In genomic region chr2:218959761-218960195, GRCh38 we compare ENCODE assay signal across 8 cellular contexts. TPM values are rescaled to one million over a fixed set of nuclear protein-coding genes. Genes with fewer than 3 reads are reported as not detected.
DNase-seq lines count a peak whose midpoint lies in the region; ATAC-seq and TF ChIP-seq lines count a peak whose summit lies in the region.

No MANE protein-coding gene starts in this region.

- peaks cover 23 to 38% of the 10 kb centered on the region in 2 experiments for H3K4me1 Mint-ChIP-seq in H9
- peaks cover 50% of the 10 kb centered on the region for H3K4me1 Mint-ChIP-seq in brain
- H3K4me1 Mint-ChIP-seq in mesothelial cell of epicardium: peaks cover 41% of the 10 kb centered on the region
- peaks cover 14% of the 10 kb centered on the region for H3K4me1 Mint-ChIP-seq in activated CD4-positive, alpha-beta memory T cell treated with anti-CD3 and anti-CD28 coated beads for 36 hours (ENCODE audit: low read depth)

- H2BK15ac ChIP-seq in H9 (ENCODE audit: low read depth, low read length): no peak overlapping the region

- H3K27ac ChIP-seq in AG04450 (ENCODE audit: low read depth, low read length): no peak overlapping the region
- H3K27ac ChIP-seq in H9 (ENCODE audit: insufficient read length, low read depth, low read length): no peak overlapping the region
- H3K27ac ChIP-seq in body of pancreas: no peak overlapping the region

- no peak overlapping the region for H2AK5ac ChIP-seq in H9 (ENCODE audit: insufficient read length, low read length)

- no peak overlapping the region for H4K5ac ChIP-seq in H9 (ENCODE audit: insufficient read length, low read depth, low read length)

- H2AFZ ChIP-seq in H9 (ENCODE audit: low read length): no peak overlapping the region

- H3K79me1 ChIP-seq in H9 (ENCODE audit: insufficient read depth, low read depth, low read length, poor library complexity, severe bottlenecking): no peaks in the 10 kb centered on the region

- H3K9ac ChIP-seq in H9 (ENCODE audit: extremely low read depth, insufficient read length, low read length): no peak overlapping the region

- H3K36me3 Mint-ChIP-seq in H9 (ENCODE audit: insufficient read depth in 1 of 3, low read depth in 3 of 3) (no peaks in the 10 kb centered on the region; a peak in 3 of 7 replicates), brain (no peaks in the 10 kb centered on the region), mesothelial cell of epicardium (no peaks in the 10 kb centered on the region)
- no peaks in the 10 kb centered on the region for H3K36me3 Mint-ChIP-seq in activated CD4-positive, alpha-beta memory T cell treated with anti-CD3 and anti-CD28 coated beads for 36 hours

- H3K4me3 Mint-ChIP-seq in H9 (peak overlapping the region; percentile 14 to 38; a peak in 2 of 5 replicates), brain (peak overlapping the region in 3 of 5 experiments; percentile 22 to 94 (median 88)), mesothelial cell of epicardium (peak overlapping the region; percentile 37)
- no peak overlapping the region for H3K4me3 Mint-ChIP-seq in activated CD4-positive, alpha-beta memory T cell treated with anti-CD3 and anti-CD28 coated beads for 36 hours

- no peak for ATAC-seq in body of pancreas

- no peak overlapping the region for H4K8ac ChIP-seq in H9 (replicated peaks; ENCODE audit: insufficient read length, low read depth, low read length)

- CTCF ChIA-PET in AG04450 (lab: Charles Lee): no interaction called here
- CTCF ChIA-PET in activated CD4-positive, alpha-beta memory T cell treated with anti-CD3 and anti-CD28 coated beads for 36 hours (lab: Charles Lee): interaction anchor here (0.6 to 1.8 kb wide), 9 partner anchors 19 to 333 kb away, joined by 3 to 10 read pairs (median 5); no protein-coding TSS in a partner anchor

- peak overlapping the region; percentile 91 for H3K4me2 ChIP-seq in H9 (ENCODE audit: insufficient read depth, insufficient read length, low read length)

- H3K27ac Mint-ChIP-seq in H9: no peak overlapping the region
- H3K27ac Mint-ChIP-seq in brain: no peak overlapping the region
- H3K27ac Mint-ChIP-seq in mesothelial cell of epicardium: no peak overlapping the region
- no peak overlapping the region for H3K27ac Mint-ChIP-seq in activated CD4-positive, alpha-beta memory T cell treated with anti-CD3 and anti-CD28 coated beads for 36 hours

- no peak overlapping the region for H2BK5ac ChIP-seq in H9 (ENCODE audit: insufficient read length, low read length)

- H3K23me2 ChIP-seq in H9 (ENCODE audit: insufficient read length, low read depth, low read length, poor library complexity, severe bottlenecking): peaks cover 16% of the 10 kb centered on the region

- H3K36me3 ChIP-seq in body of pancreas (replicated peaks in 1 of 2; ENCODE audit: insufficient read depth in 1 of 2, low read depth in 2 of 2): no peaks in the 10 kb centered on the region

- H3K4ac ChIP-seq in H9 (ENCODE audit: low read depth, low read length): no peak overlapping the region

- POLR2A ChIA-PET in AG04450 (lab: Yijun Ruan, JAX): no interaction called here
- POLR2A ChIA-PET in activated CD4-positive, alpha-beta memory T cell treated with anti-CD3 and anti-CD28 coated beads for 36 hours (lab: Charles Lee): no interaction called here

- H3K9me3 ChIP-seq in AG04450 (ENCODE audit: control insufficient read depth, insufficient read depth, low read length): peaks cover 9% of the 10 kb centered on the region
- H3K9me3 ChIP-seq in H9 (ENCODE audit: control insufficient read depth, low read depth, low read length): no peaks in the 10 kb centered on the region
- H3K9me3 ChIP-seq in body of pancreas: no peaks in the 10 kb centered on the region

- H3K56ac ChIP-seq in H9 (ENCODE audit: insufficient read length, low read depth, low read length): no peak overlapping the region

- no peak overlapping the region for H4K91ac ChIP-seq in H9 (ENCODE audit: insufficient read length, low read depth, low read length)

- peaks cover 4% of the 10 kb centered on the region; the same call in 1 of the 2 replicates for H3K4me1 ChIP-seq in H9 (ENCODE audit: insufficient read depth, low read length)
- peaks cover 28% of the 10 kb centered on the region for H3K4me1 ChIP-seq in body of pancreas

- peaks cover 79% of the 10 kb centered on the region for H3K27me3 Mint-ChIP-seq in H9 (ENCODE audit: low read depth)
- H3K27me3 Mint-ChIP-seq in brain: peaks cover 89% of the 10 kb centered on the region
- peaks cover 75% of the 10 kb centered on the region for H3K27me3 Mint-ChIP-seq in mesothelial cell of epicardium (ENCODE audit: low read depth)
- peaks cover 65% of the 10 kb centered on the region for H3K27me3 Mint-ChIP-seq in activated CD4-positive, alpha-beta memory T cell treated with anti-CD3 and anti-CD28 coated beads for 36 hours

- no peaks in the 10 kb centered on the region for H4K20me1 ChIP-seq in H9 (ENCODE audit: control insufficient read depth, insufficient read depth, insufficient read length)

- no peaks in the 10 kb centered on the region for H3K79me2 ChIP-seq in H9 (ENCODE audit: insufficient read depth, low read length)

- H3K27me3 ChIP-seq in AG04450 (ENCODE audit: control insufficient read depth, insufficient read depth, low read length) (peaks cover 52% of the 10 kb centered on the region), H9 (ENCODE audit: insufficient read depth, low read length) (peaks cover 20% of the 10 kb centered on the region), body of pancreas (peaks cover 0 to 48% of the 10 kb centered on the region in 2 donors)

- H3K18ac ChIP-seq in H9 (ENCODE audit: insufficient read length, low read depth, low read length): no peak overlapping the region

- TF ChIP-seq CTCF in AG04450 (IDR thresholded peaks at IDR 0.05; ENCODE audit: low read depth, low read length): no peak
- TF ChIP-seq CTCF in H9 (conservative IDR thresholded peaks at IDR 0.05): no peak
- no peak for TF ChIP-seq CTCF in brain (conservative IDR thresholded peaks at IDR 0.05)
- no peak for TF ChIP-seq CTCF in mesothelial cell of epicardium (IDR thresholded peaks at IDR 0.05; ENCODE audit: unreplicated experiment)
- TF ChIP-seq CTCF in body of pancreas (IDR thresholded peaks at IDR 0.05): no peak

- no peak overlapping the region for H2BK12ac ChIP-seq in H9 (ENCODE audit: insufficient read length, low read depth, low read length)

- H3K9me3 Mint-ChIP-seq in H9: peaks cover 0 to 2% of the 10 kb centered on the region in 2 experiments; a peak in 2 of 5 replicates
- H3K9me3 Mint-ChIP-seq in brain: peaks cover 0 to 9% (median 0%) of the 10 kb centered on the region in 5 experiments
- H3K9me3 Mint-ChIP-seq in mesothelial cell of epicardium: no peaks in the 10 kb centered on the region
- no peaks in the 10 kb centered on the region for H3K9me3 Mint-ChIP-seq in activated CD4-positive, alpha-beta memory T cell treated with anti-CD3 and anti-CD28 coated beads for 36 hours

- DNase-seq in AG04450 (ENCODE audit: low read depth, low spot score): no peak
- peak; percentile 33 for DNase-seq in H9
- no peak for DNase-seq in mesothelial cell of epicardium (ENCODE audit: low spot score in 2 of 2, unreplicated experiment in 2 of 2)
- no peak for DNase-seq in activated CD4-positive, alpha-beta memory T cell treated with anti-CD3 and anti-CD28 coated beads for 36 hours
- no peak for DNase-seq in activated CD4-positive, CD25-positive, alpha-beta regulatory T cell (lab: John Stamatoyannopoulos, UW)
- DNase-seq in body of pancreas: no peak
- DNase-seq in COR-L47 (lab: John Stamatoyannopoulos, UW): no peak

- H2BK20ac ChIP-seq in H9 (ENCODE audit: low read depth, low read length, poor library complexity, severe bottlenecking): no peak overlapping the region

- H3K14ac ChIP-seq in H9 (ENCODE audit: insufficient read depth, low read length): no peak overlapping the region

- H3K23ac ChIP-seq in H9 (ENCODE audit: insufficient read length, low read depth, low read length): no peak overlapping the region

- no peak overlapping the region for H3T11ph ChIP-seq in H9 (ENCODE audit: low read length)

- TF ChIP-seq POLR2A in body of pancreas (IDR thresholded peaks at IDR 0.05): no peak

- no CpG with 5 or more reads among the region's 50 CpGs for WGBS in H9 (ENCODE audit: extremely low coverage, insufficient read length, low lambda C conversion rate)
- WGBS in body of pancreas, 2 donors: 3 to 7% methylated on average over 3 to 45 of the region's 50 CpGs

- intact Hi-C loops in activated CD4-positive, alpha-beta memory T cell treated with anti-CD3 and anti-CD28 coated beads for 36 hours (cut with micrococcal nuclease): loop anchor here (1.0 kb wide), 1 partner anchor 50 kb away; no protein-coding TSS in a partner anchor
- intact Hi-C loops in body of pancreas (cut with DNase I): no loop called here

- H2BK120ac ChIP-seq in H9 (ENCODE audit: low read depth, low read length, poor library complexity, severe bottlenecking): no peak overlapping the region

- H3K4me3 ChIP-seq in AG04450 (ENCODE audit: low read depth, low read length): peak overlapping the region; percentile 48; the same call in 1 of the 2 replicates
- H3K4me3 ChIP-seq in body of pancreas: no peak overlapping the region

RNA-seq across cellular contexts. Expression of gene CDK5R2, which starts 0.3 kb away (rescaled TPM):
- polyA plus RNA-seq in AG04450 (2011; rRNA removed): 0.04 and 0.05 TPM in 2 replicates
- polyA minus RNA-seq in AG04450 (2011; rRNA and poly(A)+ RNA removed): 0.09 TPM in 1 of 2 replicates, not detected in the other
- 0.11 and 0.26 TPM in 2 replicates for total RNA-seq in H9 (2021)
- 44.3 TPM for polyA plus RNA-seq in brain (ENCODE audit: insufficient read depth, low read depth, low replicate concordance)
- total RNA-seq in mesothelial cell of epicardium: 0.69 to 0.97 TPM (median 0.90 TPM) in 3 replicates
- not detected for total RNA-seq in activated CD4-positive, alpha-beta memory T cell treated with anti-CD3 and anti-CD28 coated beads for 36 hours
- under 1 TPM in 1 of 2 donors, not detected in 1; 0.78 TPM for total RNA-seq in body of pancreas

RNA-seq across cellular contexts. Expression of gene FEV, which starts 25.2 kb away (rescaled TPM):
- polyA plus RNA-seq in AG04450 (2011; rRNA removed) (not detected in 2 replicates), brain (ENCODE audit: insufficient read depth, low read depth, low replicate concordance) (5.9 TPM)
- polyA minus RNA-seq in AG04450 (2011; rRNA and poly(A)+ RNA removed): not detected in 2 replicates
- total RNA-seq in H9 (2021) (not detected in 2 replicates), mesothelial cell of epicardium (0.16 to 0.29 TPM (median 0.22 TPM) in 3 replicates), body of pancreas (not detected)
- not detected for total RNA-seq in activated CD4-positive, alpha-beta memory T cell treated with anti-CD3 and anti-CD28 coated beads for 36 hours

RNA-seq across cellular contexts. Expression of gene CRYBA2, which starts 33.4 kb away (rescaled TPM):
- polyA plus RNA-seq in AG04450 (2011; rRNA removed): 0.19 TPM in 1 of 2 replicates, not detected in the other
- polyA minus RNA-seq in AG04450 (2011; rRNA and poly(A)+ RNA removed): not detected in 2 replicates
- total RNA-seq in H9 (2021): not detected in 2 replicates
- polyA plus RNA-seq in brain (ENCODE audit: insufficient read depth, low read depth, low replicate concordance): 9.1 TPM
- total RNA-seq in mesothelial cell of epicardium: not detected in 3 replicates
- not detected for total RNA-seq in activated CD4-positive, alpha-beta memory T cell treated with anti-CD3 and anti-CD28 coated beads for 36 hours
- 10 to 100 TPM; 23.1 to 26.4 TPM for total RNA-seq in body of pancreas

Comparison
In these comparisons a context has a peak if more than half of its experiments do, and no peak if none do; other contexts are left out.
1. RNA of gene CRYBA2, which starts 33.4 kb away (total RNA-seq): 23.1 to 26.4 TPM in body of pancreas; not detected in H9, not detected in mesothelial cell of epicardium and not detected in activated CD4-positive, alpha-beta memory T cell treated with anti-CD3 and anti-CD28 coated beads for 36 hours; every median in the first group is over 10 times any median in the second.